In genomic region chr12:47705239-47705570, GRCh38 we compare ENCODE assay signal across 8 cellular contexts. TPM values are rescaled to one million over a fixed set of nuclear protein-coding genes. Genes with fewer than 3 reads are reported as not detected.
DNase-seq lines count a peak whose midpoint lies in the region; ATAC-seq, FAIRE-seq and TF ChIP-seq lines count a peak whose summit lies in the region.

No MANE protein-coding gene starts in this region.

- WGBS in right lobe of liver (ENCODE audit: insufficient coverage, low coverage, low lambda C conversion rate, missing lambda C conversion rate), result 1% methylated on average over 5 of the region's 9 CpGs
- WGBS in transverse colon (ENCODE audit: low coverage in 1 of 2), 2 donors, result 0 to 2% methylated on average over 2 to 8 of the region's 9 CpGs

- H3K4me3 ChIP-seq in astrocyte (ENCODE audit: insufficient read depth, low read depth, low read length), result peak overlapping the region; percentile 92
- H3K4me3 ChIP-seq in right lobe of liver, result peak overlapping the region; percentile 86 to 93 (median 92)
- H3K4me3 ChIP-seq in transverse colon, result peak overlapping the region; percentile 87 to 98 (median 94)

- TF ChIP-seq POLR2A in right lobe of liver (IDR thresholded peaks at IDR 0.05), result no peak
- TF ChIP-seq POLR2A in transverse colon (IDR thresholded peaks at IDR 0.05), result no peak

- no peak for FAIRE-seq in astrocyte (lab: Jason Lieb, UNC)

- peaks cover 3% of the 10 kb centered on the region for H3K27me3 Mint-ChIP-seq in activated naive CD4-positive, alpha-beta T cell treated with anti-CD3 and anti-CD28 coated beads, Interleukin-2, amount 10 ng/mL, durations not matched to agents 7 days and 5 days
- no peaks in the 10 kb centered on the region for H3K27me3 Mint-ChIP-seq in astrocyte (ENCODE audit: low read depth, unreplicated experiment)

- DNase-seq in activated naive CD4-positive, alpha-beta T cell treated with anti-CD3 and anti-CD28 coated beads, Interleukin-2, amount 10 ng/mL, durations not matched to agents 7 days and 5 days, result no peak
- no peak for DNase-seq in activated naive CD4-positive, alpha-beta T cell treated with Interleukin-2 at 50 U/mL for 16 hours
- DNase-seq in astrocyte (ENCODE audit: low read depth) (peak; percentile 4), right lobe of liver (no peak), transverse colon (no peak), SW480 (ENCODE audit: low spot score) (no peak), 8988T (no peak), GM10266 (ENCODE audit: extremely low spot score) (no peak)

- TF ChIP-seq EP300 in transverse colon (IDR thresholded peaks at IDR 0.05; ENCODE audit: low read depth), result no peak

- CTCF ChIA-PET in activated naive CD4-positive, alpha-beta T cell treated with anti-CD3 and anti-CD28 coated beads, Interleukin-2, amount 10 ng/mL, durations not matched to agents 7 days and 5 days (lab: Charles Lee), result interaction anchor here (0.7 to 3.0 kb wide), 4 partner anchors 10 to 97 kb away, joined by 3 to 14 read pairs (median 6); no protein-coding TSS in a partner anchor

- H3K27ac ChIP-seq in astrocyte (ENCODE audit: low read depth, low read length), result peak overlapping the region; percentile 80
- peak overlapping the region; percentile 73 to 83 (median 76) for H3K27ac ChIP-seq in right lobe of liver
- peak overlapping the region; percentile 90 to 96 (median 95) for H3K27ac ChIP-seq in transverse colon

- ATAC-seq in right lobe of liver, result no peak

- intact Hi-C loops in right lobe of liver (cut with DNase I) (no loop called here), transverse colon (cut with DNase I; ENCODE audit: low total_unique reads) (no loop called here)

- H3K4me1 ChIP-seq in astrocyte (ENCODE audit: insufficient read depth, low read length) (peaks cover 3% of the 10 kb centered on the region), right lobe of liver (peaks cover 0 to 7% (median 3%) of the 10 kb centered on the region in 4 donors), transverse colon (peaks cover 3 to 34% (median 12%) of the 10 kb centered on the region in 4 donors)

- peak overlapping the region; percentile 89 for H3K4me2 ChIP-seq in astrocyte (ENCODE audit: low read length)

- H3K4me1 Mint-ChIP-seq in activated naive CD4-positive, alpha-beta T cell treated with anti-CD3 and anti-CD28 coated beads, Interleukin-2, amount 10 ng/mL, durations not matched to agents 7 days and 5 days, result peaks cover 51% of the 10 kb centered on the region
- H3K4me1 Mint-ChIP-seq in astrocyte (ENCODE audit: low read depth, unreplicated experiment), result peaks cover 10% of the 10 kb centered on the region

- H2AFZ ChIP-seq in astrocyte (ENCODE audit: low read depth, low read length), result peak overlapping the region; percentile 75

- H3K36me3 ChIP-seq in astrocyte (ENCODE audit: insufficient read depth, low read length), result peaks cover 6% of the 10 kb centered on the region
- H3K36me3 ChIP-seq in right lobe of liver, result peaks cover 0 to 9% (median 3%) of the 10 kb centered on the region in 4 donors
- H3K36me3 ChIP-seq in transverse colon, result peaks cover 0 to 18% (median 0%) of the 10 kb centered on the region in 4 donors

- peaks cover 36% of the 10 kb centered on the region for H3K36me3 Mint-ChIP-seq in activated naive CD4-positive, alpha-beta T cell treated with anti-CD3 and anti-CD28 coated beads, Interleukin-2, amount 10 ng/mL, durations not matched to agents 7 days and 5 days
- no peaks in the 10 kb centered on the region for H3K36me3 Mint-ChIP-seq in astrocyte (ENCODE audit: low read depth, unreplicated experiment)

- H3K27me3 ChIP-seq in astrocyte (ENCODE audit: insufficient read depth, low read length) (no peaks in the 10 kb centered on the region), right lobe of liver (no peaks in the 10 kb centered on the region), transverse colon (no peaks in the 10 kb centered on the region)

- no peaks in the 10 kb centered on the region for H3K9me3 ChIP-seq in astrocyte (ENCODE audit: insufficient read depth, low read depth, low read length)
- H3K9me3 ChIP-seq in right lobe of liver, result no peaks in the 10 kb centered on the region
- no peaks in the 10 kb centered on the region for H3K9me3 ChIP-seq in transverse colon

- in situ Hi-C loops in transverse colon (cut with MboI; ENCODE audit: low pct_ligation_motif_present in 1 of 4, low pct_unique_long_range_greater_than_20kb in 1 of 4, low sequenced_read_pairs in 3 of 4), result no loop called here

- peak overlapping the region; percentile 95 for H3K4me3 Mint-ChIP-seq in activated naive CD4-positive, alpha-beta T cell treated with anti-CD3 and anti-CD28 coated beads, Interleukin-2, amount 10 ng/mL, durations not matched to agents 7 days and 5 days
- peak overlapping the region; percentile 91 for H3K4me3 Mint-ChIP-seq in astrocyte (ENCODE audit: unreplicated experiment)

- peaks cover 28% of the 10 kb centered on the region for H4K20me1 ChIP-seq in astrocyte (ENCODE audit: insufficient read depth, low read length)

- peak overlapping the region; percentile 78 for H3K27ac Mint-ChIP-seq in activated naive CD4-positive, alpha-beta T cell treated with anti-CD3 and anti-CD28 coated beads, Interleukin-2, amount 10 ng/mL, durations not matched to agents 7 days and 5 days
- H3K27ac Mint-ChIP-seq in astrocyte (ENCODE audit: unreplicated experiment), result no peak overlapping the region

- H3K79me2 ChIP-seq in astrocyte (ENCODE audit: insufficient read depth, low read length), result peaks cover 49% of the 10 kb centered on the region

- no peaks in the 10 kb centered on the region for H3K9me3 Mint-ChIP-seq in activated naive CD4-positive, alpha-beta T cell treated with anti-CD3 and anti-CD28 coated beads, Interleukin-2, amount 10 ng/mL, durations not matched to agents 7 days and 5 days
- no peaks in the 10 kb centered on the region for H3K9me3 Mint-ChIP-seq in astrocyte (ENCODE audit: unreplicated experiment)

- no peak for TF ChIP-seq CTCF in astrocyte (IDR thresholded peaks at IDR 0.05; ENCODE audit: insufficient read depth, low read depth, low read length)
- no peak for TF ChIP-seq CTCF in right lobe of liver (IDR thresholded peaks at IDR 0.05)
- no peak for TF ChIP-seq CTCF in transverse colon (IDR thresholded peaks at IDR 0.05)
- no peak for TF ChIP-seq CTCF in GM10266 (IDR thresholded peaks at IDR 0.05; ENCODE audit: control insufficient read depth, insufficient read depth, low read depth, missing control alignments)

- H3K9ac ChIP-seq in astrocyte (ENCODE audit: low read length), result peak overlapping the region; percentile 82

RNA-seq across cellular contexts. Expression of gene RPAP3, which starts 0.6 kb away (rescaled TPM):
- total RNA-seq in astrocyte, result 36.2 and 39.2 TPM in 2 replicates
- 10 to 100 TPM in 3 of 6 experiments, 1 to 10 TPM in 3; 6.9 to 13.2 (median 10.4) TPM for total RNA-seq in right lobe of liver
- 10 to 100 TPM in 1 of 4 donors, 1 to 10 TPM in 3; 8.1 to 16.0 (median 9.3) TPM for total RNA-seq in transverse colon

RNA-seq across cellular contexts. Expression of gene ENDOU, which starts 20.1 kb away (rescaled TPM):
- not detected in 2 replicates for total RNA-seq in astrocyte
- total RNA-seq in right lobe of liver, result not detected
- under 1 TPM in 1 of 4 donors, not detected in 3; 0.32 TPM for total RNA-seq in transverse colon

RNA-seq across cellular contexts. Expression of gene RAPGEF3, which starts 53.5 kb away (rescaled TPM):
- total RNA-seq in astrocyte, result 5.9 and 8.4 TPM in 2 replicates
- 1 to 10 TPM in 5 of 6 experiments, under 1 TPM in 1; 0.81 to 4.6 (median 2.6) TPM for total RNA-seq in right lobe of liver
- 10 to 100 TPM in 2 of 4 donors, 1 to 10 TPM in 2; 8.1 to 51.7 (median 24.6) TPM for total RNA-seq in transverse colon
